ENCODE assay signal across 8 cellular contexts in genomic region chr19:43532571-43532961, GRCh38. TPM values are rescaled to one million over a fixed set of nuclear protein-coding genes. Genes with fewer than 3 reads are reported as not detected.
A peak's percentile ranks its signal among the peaks of the same experiment; 100 is the strongest.
DNase-seq lines count a peak whose midpoint lies in the region; ATAC-seq and TF ChIP-seq lines count a peak whose summit lies in the region.

No MANE protein-coding gene starts in this region.

- peak overlapping the region; percentile 82 for H3K4me3 Mint-ChIP-seq in activated CD8-positive, alpha-beta T cell treated with anti-CD3 and anti-CD28 coated beads for 36 hours

- no peaks in the 10 kb centered on the region for H3K27me3 ChIP-seq in Karpas-422 (ENCODE audit: low read length)
- no peaks in the 10 kb centered on the region for H3K27me3 ChIP-seq in skeletal muscle satellite cell (ENCODE audit: control insufficient read depth, insufficient read depth, low read length)

- H3K9me3 ChIP-seq in Karpas-422 (ENCODE audit: low read length) (no peaks in the 10 kb centered on the region), skeletal muscle satellite cell (replicated peaks; ENCODE audit: low read length) (no peaks in the 10 kb centered on the region)

- peak overlapping the region; percentile 60; the same call in 1 of the 2 replicates for H2AFZ ChIP-seq in Karpas-422 (ENCODE audit: low read length)

- H3K36me3 ChIP-seq in Karpas-422 (ENCODE audit: insufficient read depth, low read length) (no peaks in the 10 kb centered on the region), skeletal muscle satellite cell (ENCODE audit: insufficient read depth, low read length) (no peaks in the 10 kb centered on the region)

- H3K4me3 ChIP-seq in Karpas-422 (ENCODE audit: low read length), result peak overlapping the region; percentile 54
- peak overlapping the region; percentile 76 for H3K4me3 ChIP-seq in skeletal muscle satellite cell (ENCODE audit: low read length)

- peak; percentile 69 for DNase-seq in ACHN
- DNase-seq in Karpas-422, result peak; percentile 86
- DNase-seq in activated CD8-positive, alpha-beta T cell treated with anti-CD3 and anti-CD28 coated beads for 36 hours, result no peak
- peak; percentile 71 for DNase-seq in left ventricle myocardium superior
- no peak for DNase-seq in islet precursor cell
- no peak for DNase-seq in AG08395 (ENCODE audit: low spot score)

- intact Hi-C loops in activated CD8-positive, alpha-beta T cell treated with anti-CD3 and anti-CD28 coated beads for 36 hours (cut with micrococcal nuclease), result loop anchor here (10.0 kb wide), 1 partner anchor 62 kb away; the partner anchor contains the start of genes IRGQ and ZNF576
- intact Hi-C loops in left ventricle myocardium superior (cut with micrococcal nuclease), result no loop called here

- H3K4me1 Mint-ChIP-seq in activated CD8-positive, alpha-beta T cell treated with anti-CD3 and anti-CD28 coated beads for 36 hours (ENCODE audit: low read depth), result peaks cover 20% of the 10 kb centered on the region

- H3K9ac ChIP-seq in Karpas-422 (ENCODE audit: low read length) (peak overlapping the region; percentile 56), skeletal muscle satellite cell (ENCODE audit: low read depth, low read length) (peak overlapping the region; percentile 69)

- no peaks in the 10 kb centered on the region for H3K27me3 Mint-ChIP-seq in activated CD8-positive, alpha-beta T cell treated with anti-CD3 and anti-CD28 coated beads for 36 hours

- in situ Hi-C loops in ACHN (cut with HindIII; ENCODE audit: low pct_ligation_motif_present, low pct_unique_long_range_greater_than_20kb, low sequenced_read_pairs), result no loop called here

- no peaks in the 10 kb centered on the region for H3K9me3 Mint-ChIP-seq in activated CD8-positive, alpha-beta T cell treated with anti-CD3 and anti-CD28 coated beads for 36 hours

- H3K4me1 ChIP-seq in Karpas-422 (ENCODE audit: low read length) (peaks cover 27% of the 10 kb centered on the region), skeletal muscle satellite cell (ENCODE audit: control insufficient read depth, insufficient read depth, low read length) (peaks cover 30% of the 10 kb centered on the region)

- H3K79me2 ChIP-seq in Karpas-422 (ENCODE audit: low read length), result no peaks in the 10 kb centered on the region

- H3K4me2 ChIP-seq in Karpas-422 (ENCODE audit: low read depth, low read length, poor library complexity, severe bottlenecking) (peak overlapping the region; percentile 73), skeletal muscle satellite cell (ENCODE audit: low read length) (peak overlapping the region; percentile 92)

- CTCF ChIA-PET in activated CD8-positive, alpha-beta T cell treated with anti-CD3 and anti-CD28 coated beads for 36 hours (lab: Charles Lee), result interaction anchor here (1.0 to 8.1 kb wide), 7 partner anchors 13 to 100 kb away, joined by 3 to 75 read pairs (median 9); partner anchors contain the start of genes IRGQ and ZNF576

- no peaks in the 10 kb centered on the region for H3K9me2 ChIP-seq in Karpas-422 (replicated peaks; ENCODE audit: insufficient read depth, low read length)

- no peaks in the 10 kb centered on the region for H4K20me1 ChIP-seq in Karpas-422 (ENCODE audit: insufficient read depth, low read depth, low read length)

- H3K36me3 Mint-ChIP-seq in activated CD8-positive, alpha-beta T cell treated with anti-CD3 and anti-CD28 coated beads for 36 hours (ENCODE audit: low read depth), result peaks cover 6% of the 10 kb centered on the region

- peak overlapping the region; percentile 69 for H3K27ac ChIP-seq in Karpas-422 (ENCODE audit: low read length)

- POLR2A ChIA-PET in activated CD8-positive, alpha-beta T cell treated with anti-CD3 and anti-CD28 coated beads for 36 hours (lab: Charles Lee), result interaction anchor here (0.7 to 1.2 kb wide), 11 partner anchors 23 to 247 kb away, joined by 3 to 6 read pairs (median 3); partner anchors contain the start of genes IRGQ, XRCC1 and ZNF576

- peak overlapping the region; percentile 85 for H3K27ac Mint-ChIP-seq in activated CD8-positive, alpha-beta T cell treated with anti-CD3 and anti-CD28 coated beads for 36 hours

- ATAC-seq in GM18519 (IDR thresholded peaks at IDR 0.05; ENCODE audit: low FRiP score, unreplicated experiment) (peak; percentile 1), left ventricle myocardium superior (peak; percentile 5)
- ATAC-seq in activated CD8-positive, alpha-beta T cell treated with anti-CD3 and anti-CD28 coated beads for 36 hours, result peak; percentile 12

- TF ChIP-seq CTCF in activated CD8-positive, alpha-beta T cell treated with anti-CD3 and anti-CD28 coated beads for 36 hours (IDR thresholded peaks at IDR 0.05), result no peak

RNA-seq across cellular contexts. Expression of gene ZNF575, which starts 0.4 kb away (rescaled TPM):
- total RNA-seq in Karpas-422 (2014; rRNA removed; shearing (Covaris generic); ENCODE audit: low replicate concordance), result 0.34 TPM in 1 of 2 replicates, not detected in the other
- 1 to 10 TPM; 1.2 to 2.0 TPM for total RNA-seq in activated CD8-positive, alpha-beta T cell treated with anti-CD3 and anti-CD28 coated beads for 36 hours
- total RNA-seq in left ventricle myocardium superior, result 1.8 TPM
- not detected in 2 replicates for total RNA-seq in skeletal muscle satellite cell (2012; rRNA removed)

RNA-seq across cellular contexts. Expression of gene ETHE1, which starts 5.6 kb away (rescaled TPM):
- 6.7 and 13.6 TPM in 2 replicates for total RNA-seq in Karpas-422 (2014; rRNA removed; shearing (Covaris generic); ENCODE audit: low replicate concordance)
- 10 to 100 TPM; 50.9 to 57.1 TPM for total RNA-seq in activated CD8-positive, alpha-beta T cell treated with anti-CD3 and anti-CD28 coated beads for 36 hours
- total RNA-seq in left ventricle myocardium superior, result 16.2 TPM
- total RNA-seq in skeletal muscle satellite cell (2012; rRNA removed), result 41.6 and 59.0 TPM in 2 replicates

RNA-seq across cellular contexts. Expression of gene PHLDB3, which starts 28.0 kb away (rescaled TPM):
- total RNA-seq in Karpas-422 (2014; rRNA removed; shearing (Covaris generic); ENCODE audit: low replicate concordance), result 5.6 and 9.9 TPM in 2 replicates
- total RNA-seq in activated CD8-positive, alpha-beta T cell treated with anti-CD3 and anti-CD28 coated beads for 36 hours, result 10 to 100 TPM; 14.7 to 17.5 TPM
- total RNA-seq in left ventricle myocardium superior, result 6.0 TPM
- 5.0 and 6.8 TPM in 2 replicates for total RNA-seq in skeletal muscle satellite cell (2012; rRNA removed)

RNA-seq across cellular contexts. Expression of gene XRCC1, which starts 42.8 kb away (rescaled TPM):
- 40.6 and 70.1 TPM in 2 replicates for total RNA-seq in Karpas-422 (2014; rRNA removed; shearing (Covaris generic); ENCODE audit: low replicate concordance)
- total RNA-seq in activated CD8-positive, alpha-beta T cell treated with anti-CD3 and anti-CD28 coated beads for 36 hours, result 10 to 100 TPM; 29.4 to 32.4 TPM
- 15.7 TPM for total RNA-seq in left ventricle myocardium superior
- 14.6 and 17.5 TPM in 2 replicates for total RNA-seq in skeletal muscle satellite cell (2012; rRNA removed)

RNA-seq across cellular contexts. Expression of gene PINLYP, which starts 43.0 kb away (rescaled TPM):
- total RNA-seq in Karpas-422 (2014; rRNA removed; shearing (Covaris generic); ENCODE audit: low replicate concordance), result 3.6 TPM in 1 of 2 replicates, not detected in the other
- 10 to 100 TPM in 1 of 2 experiments, 1 to 10 TPM in 1; 9.7 to 12.3 TPM for total RNA-seq in activated CD8-positive, alpha-beta T cell treated with anti-CD3 and anti-CD28 coated beads for 36 hours
- total RNA-seq in left ventricle myocardium superior, result 1.4 TPM
- 1.1 and 1.8 TPM in 2 replicates for total RNA-seq in skeletal muscle satellite cell (2012; rRNA removed)

Comparison
In these comparisons a context has a peak if more than half of its experiments do, and no peak if none do; other contexts are left out.
1. DNase-seq: peak in ACHN (single experiment), Karpas-422 (single experiment) and left ventricle myocardium superior (single experiment); none in activated CD8-positive, alpha-beta T cell treated with anti-CD3 and anti-CD28 coated beads for 36 hours (single experiment), islet precursor cell (single experiment) and AG08395 (single experiment).
2. Peak in every context shown above with its lines, with median percentiles within 50 percentile points of each other: ATAC-seq.